Comparison of ENCODE assay signal across 14 cellular contexts in genomic region chr1:68814067-68814466, GRCh38.
"Had no signal": no experiment of that assay in that cellular context is flagged by ENCODE, and none has a peak within 500 bp of the region (broad histone marks: within the 10 kb centered on the region; RNA-seq: fewer than 3 reads in every experiment).

No MANE protein-coding gene starts in this region.

- H3K36me3 ChIP-seq: gastrocnemius medialis, prostate gland, sigmoid colon had no signal

- H3K9me3 Mint-ChIP-seq: type B pancreatic cell, WTC11 had no signal

- DNase-seq: activated CD4-positive, alpha-beta T cell treated with anti-CD3 and anti-CD28 coated beads for 48 hours; activated CD8-positive, alpha-beta memory T cell treated with anti-CD3 and anti-CD28 coated beads for 24 hours; activated naive CD4-positive, alpha-beta T cell treated with Interleukin-2 at 50 U/mL for 16 hours; central memory CD4-positive, alpha-beta T cell; cortex of kidney; effector CD8-positive, alpha-beta T cell; gastrocnemius medialis; sigmoid colon; stimulated activated CD4-positive, alpha-beta T cell treated with anti-CD3 and anti-CD28 coated beads, Interleukin-2, amount 100 ng/mL, for 48 hours; stimulated activated naive CD4-positive, alpha-beta T cell treated with Interleukin-2 at 50 U/mL for 16 hours; T-cell had no signal

- ATAC-seq: gastrocnemius medialis, T-cell, WTC11 had no signal

- H3K9me3 ChIP-seq: gastrocnemius medialis, prostate gland, sigmoid colon had no signal

- H3K36me3 Mint-ChIP-seq: T-cell, type B pancreatic cell, WTC11 had no signal

- H3K27me3 Mint-ChIP-seq: T-cell, type B pancreatic cell had no signal

- H3K27ac ChIP-seq: gastrocnemius medialis, prostate gland, sigmoid colon had no signal

- H3K4me1 Mint-ChIP-seq: T-cell had no signal

- H3K27ac Mint-ChIP-seq: T-cell, type B pancreatic cell, WTC11 had no signal

- H3K4me1 ChIP-seq: gastrocnemius medialis, prostate gland, sigmoid colon had no signal

- H3K27me3 ChIP-seq: gastrocnemius medialis, sigmoid colon had no signal

- H3K4me3 ChIP-seq: gastrocnemius medialis, prostate gland, sigmoid colon had no signal

- H3K4me3 Mint-ChIP-seq: T-cell, type B pancreatic cell, WTC11 had no signal
